Comparison of ENCODE assay signal across 13 cellular contexts in genomic region chr10:74006269-74006668, GRCh38.
"Had no signal": no experiment of that assay in that cellular context is flagged by ENCODE, and none has a peak within 500 bp of the region (broad histone marks: within the 10 kb centered on the region; RNA-seq: fewer than 3 reads in every experiment).

No MANE protein-coding gene starts in this region.

- H3K4me3 Mint-ChIP-seq: activated CD8-positive, alpha-beta memory T cell treated with anti-CD3 and anti-CD28 coated beads, Interleukin-2, amount 10 ng/mL, durations not matched to agents 7 days and 5 days; activated naive CD4-positive, alpha-beta T cell treated with anti-CD3 and anti-CD28 coated beads, Interleukin-2, amount 50 U/mL, for 24 hours; nephron progenitor cell; stimulated activated effector memory CD8-positive, alpha-beta T cell treated with anti-CD3 and anti-CD28 coated beads, Interleukin-12 subunit alpha, Interleukin-12 subunit beta, amount 100 ng/mL, for 72 hours; T-cell had no signal

- H3K27me3 ChIP-seq: adrenal gland, thyroid gland had no signal

- H3K36me3 ChIP-seq: adrenal gland, thyroid gland had no signal

- H3K4me3 ChIP-seq: adrenal gland, lower lobe of right lung, thyroid gland had no signal

- H3K9me3 Mint-ChIP-seq: activated naive CD4-positive, alpha-beta T cell treated with anti-CD3 and anti-CD28 coated beads, Interleukin-2, amount 50 U/mL, for 24 hours; nephron progenitor cell; stimulated activated effector memory CD8-positive, alpha-beta T cell treated with anti-CD3 and anti-CD28 coated beads, Interleukin-12 subunit alpha, Interleukin-12 subunit beta, amount 100 ng/mL, for 72 hours; T-cell had no signal

- H3K27me3 Mint-ChIP-seq: activated CD8-positive, alpha-beta memory T cell treated with anti-CD3 and anti-CD28 coated beads, Interleukin-2, amount 10 ng/mL, durations not matched to agents 7 days and 5 days; activated naive CD4-positive, alpha-beta T cell treated with anti-CD3 and anti-CD28 coated beads, Interleukin-2, amount 50 U/mL, for 24 hours; T-cell had no signal

- H3K27ac ChIP-seq: adrenal gland, lower lobe of right lung, thyroid gland had no signal

- H3K9me3 ChIP-seq: adrenal gland, lower lobe of right lung, thyroid gland had no signal

- H3K36me3 Mint-ChIP-seq: activated naive CD4-positive, alpha-beta T cell treated with anti-CD3 and anti-CD28 coated beads, Interleukin-2, amount 50 U/mL, for 24 hours had no signal

- H3K27ac Mint-ChIP-seq: activated CD8-positive, alpha-beta memory T cell treated with anti-CD3 and anti-CD28 coated beads, Interleukin-2, amount 10 ng/mL, durations not matched to agents 7 days and 5 days; activated naive CD4-positive, alpha-beta T cell treated with anti-CD3 and anti-CD28 coated beads, Interleukin-2, amount 50 U/mL, for 24 hours; nephron progenitor cell; stimulated activated effector memory CD8-positive, alpha-beta T cell treated with anti-CD3 and anti-CD28 coated beads, Interleukin-12 subunit alpha, Interleukin-12 subunit beta, amount 100 ng/mL, for 72 hours; T-cell had no signal

- ATAC-seq: activated CD4-positive, CD25-positive, alpha-beta regulatory T cell treated with anti-CD3 and anti-CD28 coated beads, Interleukin-2, amount 50 U/mL, for 24 hours; activated CD8-positive, alpha-beta memory T cell treated with anti-CD3 and anti-CD28 coated beads, Interleukin-2, amount 10 ng/mL, durations not matched to agents 7 days and 5 days; lower lobe of right lung; stimulated activated effector memory CD8-positive, alpha-beta T cell treated with anti-CD3 and anti-CD28 coated beads, Interleukin-12 subunit alpha, Interleukin-12 subunit beta, amount 100 ng/mL, for 72 hours; T-cell had no signal

- DNase-seq: activated CD4-positive, alpha-beta T cell treated with anti-CD3 and anti-CD28 coated beads, Interleukin-2, amount 50 U/mL, for 4 hours; activated CD8-positive, alpha-beta memory T cell treated with anti-CD3 and anti-CD28 coated beads, Interleukin-2, amount 10 ng/mL, durations not matched to agents 7 days and 5 days; activated effector memory CD4-positive, alpha-beta T cell treated with Interleukin-2 at 50 U/mL for 16 hours; activated T-cell treated with anti-CD3 and anti-CD28 coated beads, Interleukin-2, amount 50 U/mL, for 1 hour; adrenal gland; lower lobe of right lung; nephron progenitor cell; T-cell; T-helper 9 cell; thyroid gland had no signal
